Comparison of ENCODE assay signal across 17 cellular contexts in the genomic region with DNA sequence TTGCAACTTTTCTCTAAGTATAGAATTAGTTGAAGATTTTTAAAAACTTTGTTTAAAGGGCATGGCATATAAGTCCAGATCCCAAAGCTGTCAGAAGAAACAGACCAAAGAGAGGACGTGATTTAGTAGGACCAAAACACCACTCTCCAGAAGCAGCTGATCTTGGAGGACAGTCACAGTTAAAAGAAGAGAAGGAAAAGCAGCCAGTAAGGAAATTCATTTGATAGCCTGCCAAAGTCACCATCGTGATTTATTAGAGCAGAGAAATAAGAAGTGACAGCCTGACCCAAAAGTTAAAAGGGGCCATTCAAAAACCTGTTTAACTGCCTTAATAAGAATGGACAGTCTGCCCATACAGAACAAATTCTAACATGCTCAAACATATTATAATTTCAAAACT. TPM values are rescaled to one million over a fixed set of nuclear protein-coding genes. Genes with fewer than 3 reads are reported as not detected.
DNase-seq lines count a peak whose midpoint lies in the region; ATAC-seq and TF ChIP-seq lines count a peak whose summit lies in the region.
"Had no signal": no experiment of that assay in that cellular context is flagged by ENCODE, and none has a peak within 500 bp of the region (broad histone marks: within the 10 kb centered on the region; RNA-seq: fewer than 3 reads in every experiment).

No MANE protein-coding gene starts in this region.

- H2AFZ ChIP-seq in PC-9: no peak overlapping the region

- peaks cover 0 to 23% of the 10 kb centered on the region in 2 donors for H3K4me1 ChIP-seq in right atrium auricular region
- no peaks in the 10 kb centered on the region for H3K4me1 ChIP-seq in Panc1 (ENCODE audit: control insufficient read depth, insufficient read depth, low read length)
- peaks cover 6 to 7% of the 10 kb centered on the region in 2 donors for H3K4me1 ChIP-seq in uterus
- H3K4me1 ChIP-seq in PC-9 (replicated peaks; ENCODE audit: insufficient read depth): 0 out of 2 replicates have a peak, but pooled peaks cover 4% of the 10 kb centered on the region

- no peaks in the 10 kb centered on the region for H3K9me2 ChIP-seq in PC-9 (ENCODE audit: insufficient read depth)

- H3K9me3 Mint-ChIP-seq in osteocyte (ENCODE audit: unreplicated experiment): no peaks in the 10 kb centered on the region
- H3K9me3 Mint-ChIP-seq: H9 had no signal

- H3F3A ChIP-seq in PC-9 (ENCODE audit: insufficient read depth, low read depth): peaks cover 22% of the 10 kb centered on the region

- peak overlapping the region; percentile 38 for H3K27ac Mint-ChIP-seq in osteocyte (ENCODE audit: unreplicated experiment)
- H3K27ac Mint-ChIP-seq: H9 had no signal

- peak overlapping the region; percentile 78 to 83 for H3K27ac ChIP-seq in right atrium auricular region
- H3K27ac ChIP-seq in Panc1 (ENCODE audit: low read length): no peak overlapping the region
- H3K27ac ChIP-seq in uterus: peak overlapping the region; percentile 2 to 50
- no peak overlapping the region for H3K27ac ChIP-seq in PC-9
- H3K27ac ChIP-seq: BLaER1 treated with 17β-estradiol and CSF1 and Interleukin-3, amounts not matched to agents 10 nM and 100 nM had no signal

- peaks cover 20% of the 10 kb centered on the region for H3K4me1 Mint-ChIP-seq in osteocyte (ENCODE audit: unreplicated experiment)
- H3K4me1 Mint-ChIP-seq: H9 had no signal

- intact Hi-C loops in cardiac septum (cut with DNase I) (no loop called here), Panc1 (cut with micrococcal nuclease; ENCODE audit: unreplicated experiment) (no loop called here), uterus (cut with DNase I; ENCODE audit: low total_unique reads) (no loop called here), PC-9 (cut with micrococcal nuclease; ENCODE audit: unreplicated experiment) (no loop called here)

- H3K27me3 Mint-ChIP-seq in osteocyte (ENCODE audit: unreplicated experiment): no peaks in the 10 kb centered on the region

- no peak for TF ChIP-seq POLR2A in uterus (IDR thresholded peaks at IDR 0.05)

- no peaks in the 10 kb centered on the region for H3K27me3 ChIP-seq in right atrium auricular region
- H3K27me3 ChIP-seq in Panc1 (ENCODE audit: control insufficient read depth, insufficient read depth, low read length): no peaks in the 10 kb centered on the region
- no peaks in the 10 kb centered on the region for H3K27me3 ChIP-seq in uterus
- H3K27me3 ChIP-seq in PC-9 (ENCODE audit: insufficient read depth, low read depth): no peaks in the 10 kb centered on the region
- H3K27me3 ChIP-seq: BLaER1 treated with 17β-estradiol and CSF1 and Interleukin-3, amounts not matched to agents 10 nM and 100 nM had no signal

- no peaks in the 10 kb centered on the region for H3K79me2 ChIP-seq in PC-9 (ENCODE audit: low read depth)

- in situ Hi-C loops in Panc1 (cut with HindIII; ENCODE audit: low pct_unique_long_range_greater_than_20kb, low sequenced_read_pairs): no loop called here

- POLR2A ChIA-PET in Panc1 (lab: Charles Lee): no interaction called here
- POLR2A ChIA-PET in PC-9 (lab: Charles Lee; ENCODE audit: unreplicated experiment): no interaction called here

- no peak overlapping the region for H3K4me3 Mint-ChIP-seq in osteocyte (ENCODE audit: unreplicated experiment)
- H3K4me3 Mint-ChIP-seq: H9 had no signal

- H3K9me3 ChIP-seq in right atrium auricular region (no peaks in the 10 kb centered on the region), Panc1 (ENCODE audit: control insufficient read depth, insufficient read depth, low read depth, low read length) (no peaks in the 10 kb centered on the region), uterus (no peaks in the 10 kb centered on the region), PC-9 (ENCODE audit: insufficient read depth, low read depth) (no peaks in the 10 kb centered on the region)
- H3K9me3 ChIP-seq: BLaER1 treated with 17β-estradiol and CSF1 and Interleukin-3, amounts not matched to agents 10 nM and 100 nM had no signal

- TSS peak; percentile 47 for BruUV-seq in Panc1 (replicated peaks; lab: Mats Ljungman, UMichigan)
- no TSS peak for BruUV-seq in PC-9 (replicated peaks; lab: Mats Ljungman, UMichigan)

- ATAC-seq in Panc1 (no peak), GM21367 (IDR thresholded peaks at IDR 0.05; ENCODE audit: unreplicated experiment) (no peak)

- H3K4me3 ChIP-seq in right atrium auricular region (no peak overlapping the region), Panc1 (ENCODE audit: low read depth in 2 of 2, low read length in 2 of 2) (no peak overlapping the region), uterus (no peak overlapping the region), PC-9 (no peak overlapping the region)
- H3K4me3 ChIP-seq: BLaER1 treated with 17β-estradiol and CSF1 and Interleukin-3, amounts not matched to agents 10 nM and 100 nM had no signal

- CTCF ChIA-PET in Panc1 (lab: Charles Lee) (no interaction called here), PC-9 (lab: Charles Lee) (no interaction called here)

- DNase-seq in right atrium auricular region (ENCODE audit: low spot score): no peak
- DNase-seq in cardiac septum (ENCODE audit: low spot score): no peak
- DNase-seq in Panc1 (ENCODE audit: low read depth, low spot score): no peak
- no peak for DNase-seq in osteocyte (ENCODE audit: extremely low spot score, unreplicated experiment)
- no peak for DNase-seq in uterus
- DNase-seq in NCI-H128 (lab: John Stamatoyannopoulos, UW; ENCODE audit: unreplicated experiment): no peak
- no peak for DNase-seq in PC-9
- DNase-seq: DMS 273 treated with DMSO at 0.1 percent for 48 hours; GF-D8; H9; Kasumi-1; NCI-H1105 treated with DMSO at 0.1 percent for 48 hours; NCI-H187; NCI-H69; NK-92 treated with Interleukin-12 subunit alpha and Interleukin-12 subunit beta, amount 100 ng/mL, for 24 hours had no signal

- peaks cover 5% of the 10 kb centered on the region for H3K36me3 ChIP-seq in right atrium auricular region
- H3K36me3 ChIP-seq in Panc1 (ENCODE audit: control insufficient read depth, insufficient read depth, low read length): no peaks in the 10 kb centered on the region
- no peaks in the 10 kb centered on the region for H3K36me3 ChIP-seq in uterus
- H3K36me3 ChIP-seq in PC-9 (ENCODE audit: low read depth): no peaks in the 10 kb centered on the region

- no peak for TF ChIP-seq CTCF in right atrium auricular region (IDR thresholded peaks at IDR 0.05)
- no peak for TF ChIP-seq CTCF in Panc1 (IDR thresholded peaks at IDR 0.05)
- no peak for TF ChIP-seq CTCF in osteocyte (IDR thresholded peaks at IDR 0.05)
- TF ChIP-seq CTCF in uterus (IDR thresholded peaks at IDR 0.05): no peak
- TF ChIP-seq CTCF in PC-9 (conservative IDR thresholded peaks at IDR 0.05): no peak

- H3K4me2 ChIP-seq in PC-9: no peak overlapping the region

- H4K20me1 ChIP-seq in PC-9 (ENCODE audit: insufficient read depth): peaks cover 15% of the 10 kb centered on the region

- peaks cover 16% of the 10 kb centered on the region for H3K36me3 Mint-ChIP-seq in osteocyte (ENCODE audit: unreplicated experiment)

RNA-seq across cellular contexts. Expression of a gene that starts 37.1 kb away (rescaled TPM):
- 10 to 100 TPM; 18.9 to 20.0 TPM for total RNA-seq in right atrium auricular region
- 31.2 TPM for total RNA-seq in cardiac septum
- 15.6 TPM for total RNA-seq in Panc1 (2021; ENCODE audit: unreplicated experiment)
- 16.8 TPM for polyA plus RNA-seq in Panc1 (2012; ENCODE audit: insufficient read length)
- 23.4 and 24.0 TPM in 2 replicates for total RNA-seq in osteocyte
- 10 to 100 TPM in 3 of 4 donors, 1 to 10 TPM in 1; 4.1 to 30.1 (median 23.0) TPM for total RNA-seq in uterus
- 12.6 and 17.0 TPM in 2 replicates for total RNA-seq in PC-9 (2021)

RNA-seq across cellular contexts. Expression of a gene that starts 37.3 kb away (rescaled TPM):
- total RNA-seq in right atrium auricular region: 10 to 100 TPM; 29.5 to 38.1 TPM
- total RNA-seq in cardiac septum: 27.0 TPM
- total RNA-seq in Panc1 (2021; ENCODE audit: unreplicated experiment): 30.5 TPM
- polyA plus RNA-seq in Panc1 (2012; ENCODE audit: insufficient read length): 24.2 TPM
- total RNA-seq in osteocyte: 31.9 and 32.3 TPM in 2 replicates
- 10 to 100 TPM in 3 of 4 donors, 1 to 10 TPM in 1; 6.1 to 52.0 (median 40.0) TPM for total RNA-seq in uterus
- 30.9 and 40.9 TPM in 2 replicates for total RNA-seq in PC-9 (2021)

Comparison
In these comparisons a context has a peak if more than half of its experiments do, and no peak if none do; other contexts are left out.
1. H3K27ac ChIP-seq: peak in right atrium auricular region (2 of 2) and uterus (2 of 2); none in Panc1 (single experiment) and PC-9 (single experiment).